ENCODE assay signal across 28 cellular contexts in genomic region chr1:227227761-227228160, GRCh38.
"Had no signal": no experiment of that assay in that cellular context is flagged by ENCODE, and none has a peak within 500 bp of the region (broad histone marks: within the 10 kb centered on the region; RNA-seq: fewer than 3 reads in every experiment).

No MANE protein-coding gene starts in this region.

- H3K9ac ChIP-seq: neural progenitor cell had no signal

- H3K27me3 ChIP-seq: dorsolateral prefrontal cortex, esophagus squamous epithelium, hepatocyte, neural progenitor cell, ovary, right atrium auricular region, sigmoid colon, testis, tibial nerve, upper lobe of right lung had no signal

- H3K4me1 ChIP-seq: neural progenitor cell, testis had no signal

- H3K4me2 ChIP-seq: hepatocyte, neural progenitor cell had no signal

- H3K27ac ChIP-seq: epithelial cell of prostate, esophagus squamous epithelium, hepatocyte, neural progenitor cell, ovary, right atrium auricular region, sigmoid colon, skin epidermis, testis, tibial nerve, upper lobe of right lung had no signal

- H3K4me3 ChIP-seq: dorsolateral prefrontal cortex, esophagus squamous epithelium, hepatocyte, lung, neural progenitor cell, ovary, right atrium auricular region, sigmoid colon, skin epidermis, testis, tibial nerve, upper lobe of right lung had no signal

- H2AFZ ChIP-seq: hepatocyte, neural progenitor cell had no signal

- H3K36me3 ChIP-seq: esophagus squamous epithelium, neural progenitor cell, ovary, right atrium auricular region, sigmoid colon, tibial nerve, upper lobe of right lung had no signal

- ATAC-seq: left colon; left ventricle myocardium superior; natural killer cell treated with Interleukin-12 subunit alpha and Interleukin-12 subunit beta and Interleukin-15 and Interleukin-18, amount 100 ng/mL, for 72 hours; stimulated activated naive B cell treated with anti-CD40 and anti-IgM and Interleukin-4, amounts not matched to agents 10 μg/mL and 1 μg/mL and 100 μg/mL, for 72 hours; stimulated activated naive CD8-positive, alpha-beta T cell treated with anti-CD3 and anti-CD28 coated beads, Interleukin-15, amount 100 ng/mL, for 72 hours; upper lobe of right lung had no signal

- DNase-seq: cortex of kidney; dorsolateral prefrontal cortex; effector CD8-positive, alpha-beta T cell; esophagus squamous epithelium; foreskin melanocyte; head of caudate nucleus; kidney; left colon; left ventricle myocardium superior; mesenchymal stem cell; midbrain; nucleus accumbens; ovary; sigmoid colon; stimulated activated CD4-positive, alpha-beta T cell treated with anti-CD3 and anti-CD28 coated beads, Interleukin-2, amount 100 ng/mL, for 24 hours; stimulated activated CD4-positive, alpha-beta T cell treated with anti-CD3 and anti-CD28 coated beads, Interleukin-4, amount 100 ng/mL, for 4 hours; stimulated activated naive B cell treated with anti-CD40 and anti-IgM and Interleukin-4, amounts not matched to agents 10 μg/mL and 1 μg/mL and 100 μg/mL, for 72 hours; stimulated activated naive CD8-positive, alpha-beta T cell treated with anti-CD3 and anti-CD28 coated beads, Interleukin-15, amount 100 ng/mL, for 72 hours; testis; upper lobe of right lung had no signal

- H3K9me3 ChIP-seq: esophagus squamous epithelium, ovary, right atrium auricular region, sigmoid colon, testis, tibial nerve, upper lobe of right lung had no signal
